2 cellular contexts compared by ENCODE assay signal in the genomic region with DNA sequence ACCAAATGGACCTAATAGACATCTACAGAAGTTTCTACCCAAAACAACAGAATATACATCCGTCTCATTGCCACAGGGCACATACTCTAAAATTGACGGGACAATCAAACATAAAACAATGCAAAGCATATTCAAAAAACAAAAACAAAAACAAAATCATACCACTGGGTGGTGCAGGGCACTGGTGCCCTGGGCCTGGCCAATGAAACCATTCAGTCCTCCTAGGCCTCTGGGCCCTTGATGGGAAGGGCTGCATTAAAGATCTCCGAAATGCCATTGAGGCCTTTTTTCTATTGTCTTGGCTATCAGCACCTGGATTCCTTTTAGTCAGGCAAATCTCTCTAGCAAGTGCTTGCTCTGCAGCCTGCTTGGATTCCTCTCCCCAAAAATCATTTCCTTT.
TF ChIP-seq lines count a peak whose summit lies in the region.

No MANE protein-coding gene starts in this region.

TF ChIP-seq in A549, 52 proteins besides CTCF, POLR2A, EP300 and RAD21 (continued from another document):
- TF ChIP-seq ZFP36 (IDR thresholded peaks at IDR 0.05; ENCODE audit: borderline replicate concordance, partially characterized antibody): peak; percentile 73
- TF ChIP-seq HOXA7 (CRISPR knock-in tag; IDR thresholded peaks at IDR 0.05): no peak
- TF ChIP-seq, protein P1, sequence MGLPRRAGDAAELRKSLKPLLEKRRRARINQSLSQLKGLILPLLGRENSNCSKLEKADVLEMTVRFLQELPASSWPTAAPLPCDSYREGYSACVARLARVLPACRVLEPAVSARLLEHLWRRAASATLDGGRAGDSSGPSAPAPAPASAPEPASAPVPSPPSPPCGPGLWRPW (IDR thresholded peaks at IDR 0.05): no peak

TF ChIP-seq in K562, 482 proteins besides CTCF, POLR2A, EP300 and RAD21 (continued from another document):
- TF ChIP-seq CCAR2 (IDR thresholded peaks at IDR 0.05; ENCODE audit: low read depth, low read length) (no peak), SMARCA5 (IDR thresholded peaks at IDR 0.05) (no peak), ZFX (CRISPR knock-in tag; IDR thresholded peaks at IDR 0.05) (no peak), SMARCB1 (IDR thresholded peaks at IDR 0.05; ENCODE audit: insufficient read length, low read depth) (no peak), ZFP36 (IDR thresholded peaks at IDR 0.05; ENCODE audit: low read depth, low read length, partially characterized antibody) (peak; percentile 40), BMI1 (IDR thresholded peaks at IDR 0.05; ENCODE audit: low read length) (no peak), STAT5B (CRISPR knock-in tag; IDR thresholded peaks at IDR 0.05) (no peak)
